Comparison of ENCODE assay signal across 30 cellular contexts in genomic region chr11:131002145-131002544, GRCh38.
"Had no signal": no experiment of that assay in that cellular context is flagged by ENCODE, and none has a peak within 500 bp of the region (broad histone marks: within the 10 kb centered on the region; RNA-seq: fewer than 3 reads in every experiment).

No MANE protein-coding gene starts in this region.

- H3K27ac ChIP-seq: ascending aorta, body of pancreas, cardiac muscle cell, Peyer's patch had no signal

- H3K27me3 ChIP-seq: ascending aorta, body of pancreas, Peyer's patch had no signal

- H3K4me1 ChIP-seq: ascending aorta, body of pancreas, Peyer's patch had no signal

- DNase-seq: activated B cell treated with CpG ODN at 0.5 μM for 24 hours; activated CD4-positive, alpha-beta T cell treated with anti-CD3 and anti-CD28 coated beads for 1 hour; activated CD4-positive, alpha-beta T cell treated with anti-CD3 and anti-CD28 coated beads, Interleukin-2, amount 10 ng/mL, durations not matched to agents 24 days and 14 days; activated CD4-positive, alpha-beta T cell treated with anti-CD3 and anti-CD28 coated beads, Interleukin-2, amount 50 U/mL, for 48 hours; activated effector memory CD4-positive, alpha-beta T cell treated with anti-CD3 and anti-CD28 coated beads, Interleukin-2, amount 50 U/mL, for 16 hours; activated naive CD4-positive, alpha-beta T cell treated with Interleukin-2 at 50 U/mL for 16 hours; activated naive CD8-positive, alpha-beta T cell treated with anti-CD3 and anti-CD28 coated beads, Interleukin-2, amount 50 U/mL, for 24 hours; activated T-cell treated with anti-CD3 and anti-CD28 coated beads, Interleukin-2, amount 50 U/mL, for 4 hours; amniotic stem cell; body of pancreas; cerebellar nuclear complex; KG1; NCI-H1092 treated with DMSO at 0.1 percent for 48 hours; NCI-H1417 treated with DMSO at 0.1 percent for 48 hours; NCI-H1694 treated with DMSO at 0.1 percent for 48 hours; NCI-H2029 treated with DMSO at 0.1 percent for 48 hours; NCI-H345; NCI-H510A; NCI-H526 treated with DMSO at 0.1 percent for 48 hours; NCI-H82; NK-92 treated with Interleukin-12 subunit alpha and Interleukin-12 subunit beta, amount 100 ng/mL, for 24 hours; OCI-M1; Peyer's patch; SIG-M5; T-cell; T-helper 2 cell; T1000 had no signal

- H3K9me3 ChIP-seq: ascending aorta, body of pancreas, Peyer's patch had no signal

- ATAC-seq: activated naive CD4-positive, alpha-beta T cell treated with anti-CD3 and anti-CD28 coated beads, Interleukin-2, amount 50 U/mL, for 72 hours; activated naive CD8-positive, alpha-beta T cell treated with anti-CD3 and anti-CD28 coated beads, Interleukin-2, amount 50 U/mL, for 24 hours; activated T-cell treated with anti-CD3 and anti-CD28 coated beads, Interleukin-2, amount 50 U/mL, for 4 hours; body of pancreas; T-cell had no signal

- H3K36me3 ChIP-seq: ascending aorta, cardiac muscle cell, Peyer's patch had no signal

- H3K4me3 ChIP-seq: ascending aorta, body of pancreas, cardiac muscle cell, Peyer's patch had no signal
